In the genomic region with DNA sequence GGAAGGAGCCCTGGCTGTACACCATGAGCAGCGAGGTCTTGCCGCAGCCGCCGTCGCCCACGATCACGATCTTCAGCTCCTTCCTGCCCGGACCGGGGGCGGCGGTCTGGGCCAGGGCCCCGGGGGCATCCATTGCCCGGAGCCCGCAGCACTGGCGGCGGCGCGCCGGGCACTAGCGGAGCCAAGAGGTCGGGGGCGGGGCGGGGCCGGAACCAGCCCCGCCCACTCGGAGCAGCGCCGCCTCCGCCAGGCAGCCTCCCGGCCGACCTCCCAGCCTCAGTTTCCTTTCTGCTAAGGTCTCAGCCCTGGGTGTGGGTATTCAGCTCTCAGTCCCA, we compare ENCODE assay signal across 8 cellular contexts.
DNase-seq lines count a peak whose midpoint lies in the region; ATAC-seq, FAIRE-seq and TF ChIP-seq lines count a peak whose summit lies in the region.

A gene with protein sequence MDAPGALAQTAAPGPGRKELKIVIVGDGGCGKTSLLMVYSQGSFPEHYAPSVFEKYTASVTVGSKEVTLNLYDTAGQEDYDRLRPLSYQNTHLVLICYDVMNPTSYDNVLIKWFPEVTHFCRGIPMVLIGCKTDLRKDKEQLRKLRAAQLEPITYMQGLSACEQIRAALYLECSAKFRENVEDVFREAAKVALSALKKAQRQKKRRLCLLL (minus strand): TSS at position 188 of the 335 bp plus-strand sequence. CDS start 55 bp downstream, at position 133.

- peak within 1 kb of the TSS; percentile 62; the same call in 1 of the 2 replicates for H2AFZ ChIP-seq in OCI-LY3 (ENCODE audit: low read depth, low read length)

- no peak for TF ChIP-seq CTCF in OCI-LY3 (IDR thresholded peaks at IDR 0.05; ENCODE audit: low read depth, low read length)

- H3K4me1 ChIP-seq in OCI-LY3 (ENCODE audit: low read length) (peaks cover 43% of the 10 kb centered on the region), iPS-20b (ENCODE audit: insufficient read depth, low read length) (peaks cover 17% of the 10 kb centered on the region)

- peak; percentile 55 for DNase-seq in astrocyte of the hippocampus (ENCODE audit: low read depth, low spot score)
- peak; percentile 72 for DNase-seq in stimulated activated CD4-positive, alpha-beta T cell treated with anti-CD3 and anti-CD28 coated beads, Interleukin-4, amount 100 ng/mL, for 1 hour
- DNase-seq in HTR-8/SVneo (ENCODE audit: insufficient read length, low spot score) = no peak
- no peak for DNase-seq in DMS79 (lab: John Stamatoyannopoulos, UW)

- H3K79me2 ChIP-seq in OCI-LY3 (ENCODE audit: low read length) = peaks cover 65% of the 10 kb centered on the region

- ATAC-seq in GM18498 (IDR thresholded peaks at IDR 0.05; ENCODE audit: unreplicated experiment) (peak; percentile 25), HG02623 (IDR thresholded peaks at IDR 0.05; ENCODE audit: unreplicated experiment) (peak; percentile 9)

- H3K9ac ChIP-seq in OCI-LY3 (ENCODE audit: low read length) (peak within 1 kb of the TSS; percentile 99), iPS-20b (ENCODE audit: low read depth, low read length) (peak within 1 kb of the TSS; percentile 57; the same call in 1 of the 2 replicates)

- H3K36me3 ChIP-seq in OCI-LY3 (replicated peaks; ENCODE audit: low read depth, low read length) = peaks cover 35% of the 10 kb centered on the region
- peaks cover 23% of the 10 kb centered on the region for H3K36me3 ChIP-seq in iPS-20b (ENCODE audit: insufficient read depth, low read depth, low read length)

- H3K4me2 ChIP-seq in OCI-LY3 (ENCODE audit: low read length) = peak within 1 kb of the TSS; percentile 98

- H3K27me3 ChIP-seq in OCI-LY3 (ENCODE audit: low read depth, low read length) = no peaks in the 10 kb centered on the region
- no peaks in the 10 kb centered on the region for H3K27me3 ChIP-seq in iPS-20b (ENCODE audit: insufficient read depth, low read length)

- H3K4me3 ChIP-seq in OCI-LY3 (ENCODE audit: low read length) (peak within 1 kb of the TSS; percentile 95), iPS-20b (ENCODE audit: low read length) (peak within 1 kb of the TSS; percentile 63)

- peak within 1 kb of the TSS; percentile 98 for H3K27ac ChIP-seq in OCI-LY3 (ENCODE audit: low read length)
- no peak within 1 kb of the TSS for H3K27ac ChIP-seq in iPS-20b (ENCODE audit: low read length)

- FAIRE-seq in HTR-8/SVneo (lab: Jason Lieb, UNC) = no peak

- H4K20me1 ChIP-seq in OCI-LY3 (ENCODE audit: insufficient read depth, low read length) = no peaks in the 10 kb centered on the region

- H3K9me3 ChIP-seq in OCI-LY3 (ENCODE audit: insufficient read depth, low read length) = no peaks in the 10 kb centered on the region
- no peaks in the 10 kb centered on the region for H3K9me3 ChIP-seq in iPS-20b (ENCODE audit: insufficient read depth, low read depth, low read length)

Comparison
In these comparisons a context has a peak if more than half of its experiments do, and no peak if none do; other contexts are left out.
1. DNase-seq: peak in astrocyte of the hippocampus (single experiment) and stimulated activated CD4-positive, alpha-beta T cell treated with anti-CD3 and anti-CD28 coated beads, Interleukin-4, amount 100 ng/mL, for 1 hour (single experiment); none in HTR-8/SVneo (single experiment) and DMS79 (single experiment).